In genomic region chr2:96265349-96265839, GRCh38 we compare ENCODE assay signal across 8 cellular contexts. TPM values are rescaled to one million over a fixed set of nuclear protein-coding genes. Genes with fewer than 3 reads are reported as not detected.
A peak's percentile ranks its signal among the peaks of the same experiment; 100 is the strongest.
DNase-seq lines count a peak whose midpoint lies in the region; ATAC-seq and TF ChIP-seq lines count a peak whose summit lies in the region.

No MANE protein-coding gene starts in this region.

- peak overlapping the region; percentile 92 for H3K4me3 ChIP-seq in Caco-2 (ENCODE audit: low read depth, low read length)
- H3K4me3 ChIP-seq in Karpas-422 (ENCODE audit: low read length) = peak overlapping the region; percentile 100
- H3K4me3 ChIP-seq in fibroblast of villous mesenchyme (ENCODE audit: low read depth, low read length) = peak overlapping the region; percentile 93
- H3K4me3 ChIP-seq in neutrophil (ENCODE audit: low read depth in 1 of 2, low read length in 1 of 2) = peak overlapping the region; percentile 71 to 87

- H3K4me3 Mint-ChIP-seq in Caco-2 (ENCODE audit: unreplicated experiment) = peak overlapping the region; percentile 88

- ATAC-seq in GM21528 (IDR thresholded peaks at IDR 0.05; ENCODE audit: low FRiP score, unreplicated experiment) = peak; percentile 25

- H3K9me3 Mint-ChIP-seq in Caco-2 (ENCODE audit: unreplicated experiment) = no peaks in the 10 kb centered on the region

- H3K9me2 ChIP-seq in Karpas-422 (replicated peaks; ENCODE audit: insufficient read depth, low read length) = no peaks in the 10 kb centered on the region

- H3K27ac ChIP-seq in Karpas-422 (ENCODE audit: low read length) (no peak overlapping the region), neutrophil (peak overlapping the region; percentile 95)

- POLR2A ChIA-PET in Caco-2 (lab: Charles Lee) = no interaction called here

- H3K4me1 Mint-ChIP-seq in Caco-2 (ENCODE audit: low read depth, unreplicated experiment) = peaks cover 28% of the 10 kb centered on the region

- no peaks in the 10 kb centered on the region; the same call in 1 of the 2 replicates for H3K36me3 ChIP-seq in Caco-2 (ENCODE audit: control insufficient read depth, insufficient read depth, low read length)
- H3K36me3 ChIP-seq in Karpas-422 (ENCODE audit: insufficient read depth, low read length) = peaks cover 20% of the 10 kb centered on the region; the same call in 1 of the 2 replicates
- H3K36me3 ChIP-seq in neutrophil = peaks cover 65% of the 10 kb centered on the region

- H3K79me2 ChIP-seq in Karpas-422 (ENCODE audit: low read length) = peaks cover 79% of the 10 kb centered on the region

- H3K27me3 Mint-ChIP-seq in Caco-2 (ENCODE audit: insufficient read depth, unreplicated experiment) = no peaks in the 10 kb centered on the region

- H3K4me1 ChIP-seq in Caco-2 (peaks cover 36% of the 10 kb centered on the region), Karpas-422 (ENCODE audit: low read length) (peaks cover 37% of the 10 kb centered on the region), neutrophil (ENCODE audit: control insufficient read depth in 1 of 2, insufficient read depth in 1 of 2, low read depth in 1 of 2, low read length in 1 of 2) (peaks cover 50 to 62% of the 10 kb centered on the region in 2 experiments)

- peak; percentile 64 to 68 for DNase-seq in Caco-2
- DNase-seq in Karpas-422 = peak; percentile 57
- peak; percentile 10 to 33 for DNase-seq in activated T-helper 1 cell treated with anti-CD3 and anti-CD28 coated beads, Interleukin-2, amount 50 U/mL, for 16 hours (ENCODE audit: low read depth in 1 of 2, low spot score in 1 of 2)
- peak; percentile 36 for DNase-seq in fibroblast of villous mesenchyme (ENCODE audit: low read depth)
- no peak for DNase-seq in SHP77 treated with DMSO at 0.1 percent for 48 hours (lab: John Stamatoyannopoulos, UW)
- no peak for DNase-seq in superior temporal gyrus (ENCODE audit: extremely low spot score)

- H3K9ac ChIP-seq in Karpas-422 (ENCODE audit: low read length) = peak overlapping the region; percentile 94

- peak overlapping the region; percentile 74; the same call in 1 of the 2 replicates for H2AFZ ChIP-seq in Karpas-422 (ENCODE audit: low read length)

- intact Hi-C loops in Caco-2 (cut with micrococcal nuclease; ENCODE audit: unreplicated experiment) = loop anchor here (1.0 to 10.0 kb wide), 5 partner anchors 57 to 271 kb away; partner anchors contain the start of genes ANKRD36C, NEURL3 and STARD7

- peak overlapping the region; percentile 67 for H3K27ac Mint-ChIP-seq in Caco-2 (ENCODE audit: unreplicated experiment)

- H3K9me3 ChIP-seq in Caco-2 (no peaks in the 10 kb centered on the region), Karpas-422 (ENCODE audit: low read length) (no peaks in the 10 kb centered on the region), neutrophil (no peaks in the 10 kb centered on the region)

- BruUV-seq in Caco-2 (replicated peaks; lab: Mats Ljungman, UMichigan) = no TSS peak

- CTCF ChIA-PET in Caco-2 (lab: Charles Lee) = interaction anchor here (1.1 kb wide), 1 partner anchor 127 kb away, joined by 4 read pairs; the partner anchor contains the start of gene ASTL

- H3K27me3 ChIP-seq in Caco-2 (replicated peaks; ENCODE audit: control insufficient read depth, insufficient read depth, low read length) (no peaks in the 10 kb centered on the region), Karpas-422 (ENCODE audit: low read length) (no peaks in the 10 kb centered on the region), neutrophil (no peaks in the 10 kb centered on the region)

- H4K20me1 ChIP-seq in Karpas-422 (ENCODE audit: insufficient read depth, low read depth, low read length) = peaks cover 26% of the 10 kb centered on the region; the same call in 1 of the 2 replicates

- H3K4me2 ChIP-seq in Karpas-422 (ENCODE audit: low read depth, low read length, poor library complexity, severe bottlenecking) = peak overlapping the region; percentile 90

- peaks cover 48% of the 10 kb centered on the region for H3K36me3 Mint-ChIP-seq in Caco-2 (ENCODE audit: insufficient read depth, unreplicated experiment)

- TF ChIP-seq CTCF in Caco-2 (IDR thresholded peaks at IDR 0.05; ENCODE audit: insufficient read depth in 1 of 2, low read depth in 1 of 2, low read length in 1 of 2, severe bottlenecking in 1 of 2, unreplicated experiment in 1 of 2) (no peak), fibroblast of villous mesenchyme (IDR thresholded peaks at IDR 0.05; ENCODE audit: insufficient read depth, low read depth, low read length) (no peak), neutrophil (IDR thresholded peaks at IDR 0.05) (no peak)

RNA-seq across cellular contexts. Expression of gene TMEM127, which starts 0.4 kb away (rescaled TPM):
- total RNA-seq in Caco-2 (2022) = 43.3 and 49.1 TPM in 2 replicates
- 17.7 and 21.9 TPM in 2 replicates for total RNA-seq in Karpas-422 (2014; rRNA removed; shearing (Covaris generic); ENCODE audit: low replicate concordance)
- total RNA-seq in fibroblast of villous mesenchyme = 27.2 and 29.6 TPM in 2 replicates

RNA-seq across cellular contexts. Expression of gene CIAO1, which starts 0.6 kb away (rescaled TPM):
- 93.8 and 97.9 TPM in 2 replicates for total RNA-seq in Caco-2 (2022)
- total RNA-seq in Karpas-422 (2014; rRNA removed; shearing (Covaris generic); ENCODE audit: low replicate concordance) = 71.2 and 101 TPM in 2 replicates
- 93.7 and 108 TPM in 2 replicates for total RNA-seq in fibroblast of villous mesenchyme

RNA-seq across cellular contexts. Expression of gene SNRNP200, which starts 40.0 kb away (rescaled TPM):
- total RNA-seq in Caco-2 (2022) = 240 and 259 TPM in 2 replicates
- total RNA-seq in Karpas-422 (2014; rRNA removed; shearing (Covaris generic); ENCODE audit: low replicate concordance) = 68.1 and 83.8 TPM in 2 replicates
- 39.6 and 39.7 TPM in 2 replicates for total RNA-seq in fibroblast of villous mesenchyme

RNA-seq across cellular contexts. Expression of gene STARD7, which starts 56.8 kb away (rescaled TPM):
- total RNA-seq in Caco-2 (2022) = 214 and 224 TPM in 2 replicates
- total RNA-seq in Karpas-422 (2014; rRNA removed; shearing (Covaris generic); ENCODE audit: low replicate concordance) = 140 and 167 TPM in 2 replicates
- total RNA-seq in fibroblast of villous mesenchyme = 135 and 209 TPM in 2 replicates

RNA-seq across cellular contexts. Expression of gene ITPRIPL1, which starts 59.7 kb away (rescaled TPM):
- total RNA-seq in Caco-2 (2022) (1.9 and 3.1 TPM in 2 replicates), fibroblast of villous mesenchyme (3.2 and 5.2 TPM in 2 replicates)
- total RNA-seq in Karpas-422 (2014; rRNA removed; shearing (Covaris generic); ENCODE audit: low replicate concordance) = 12.4 and 21.2 TPM in 2 replicates

Comparison
In these comparisons a context has a peak if more than half of its experiments do, and no peak if none do; other contexts are left out.
1. DNase-seq: peak in Caco-2 (2 of 2), Karpas-422 (single experiment), activated T-helper 1 cell treated with anti-CD3 and anti-CD28 coated beads, Interleukin-2, amount 50 U/mL, for 16 hours (2 of 2) and fibroblast of villous mesenchyme (single experiment); none in SHP77 treated with DMSO at 0.1 percent for 48 hours (single experiment) and superior temporal gyrus (single experiment).
2. Peak in every context shown above with its lines, with median percentiles within 50 percentile points of each other: H3K4me3 ChIP-seq.